1 cellular context compared by ENCODE assay signal in the genomic region with DNA sequence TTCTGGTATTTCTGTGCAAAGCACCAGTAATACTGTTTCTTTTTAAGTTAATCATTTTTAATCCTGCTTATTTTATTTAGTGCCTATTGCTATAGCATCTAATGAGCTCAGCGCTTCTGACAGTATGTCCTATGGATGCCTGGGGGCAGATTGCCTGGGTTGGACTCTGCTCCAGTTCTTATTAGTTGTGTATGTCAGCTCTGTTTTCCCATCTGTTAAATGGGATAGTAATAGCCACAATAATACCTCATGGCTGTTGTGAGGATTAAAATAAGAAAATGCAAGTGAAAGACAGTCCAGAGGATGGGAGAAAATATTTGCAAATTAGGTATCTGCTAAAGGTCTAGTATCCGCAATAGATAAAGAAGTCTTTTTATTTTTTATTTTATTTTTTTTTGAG.
TF ChIP-seq lines count a peak whose summit lies in the region.

No MANE protein-coding gene starts in this region.

TF ChIP-seq in H1, 55 proteins besides CTCF, POLR2A, EP300 and RAD21 (continued from another document):
- TF ChIP-seq CHD7 (IDR thresholded peaks at IDR 0.05; ENCODE audit: insufficient replicate concordance, low read length) (no peak), KDM1A (IDR thresholded peaks at IDR 0.05; ENCODE audit: borderline replicate concordance, low read length) (peak; percentile 68; the same call in 1 of the 2 replicates), TAF7 (optimal IDR thresholded peaks at IDR 0.05; ENCODE audit: borderline replicate concordance, low read depth, low read length) (no peak)
